In genomic region chr1:205593967-205594366, GRCh38 we compare ENCODE assay signal across 15 cellular contexts. TPM values are rescaled to one million over a fixed set of nuclear protein-coding genes. Genes with fewer than 3 reads are reported as not detected.
DNase-seq lines count a peak whose midpoint lies in the region; ATAC-seq, FAIRE-seq and TF ChIP-seq lines count a peak whose summit lies in the region.
"Had no signal": no experiment of that assay in that cellular context is flagged by ENCODE, and none has a peak within 500 bp of the region (broad histone marks: within the 10 kb centered on the region; RNA-seq: fewer than 3 reads in every experiment).

No MANE protein-coding gene starts in this region.

- H2BK5ac ChIP-seq in trophoblast cell (ENCODE audit: low read depth, low read length, poor library complexity), result no peak overlapping the region

- no peaks in the 10 kb centered on the region for H3K27me3 Mint-ChIP-seq in activated T-cell treated with anti-CD3 and anti-CD28 coated beads, Interleukin-2, amount 50 U/mL, for 24 hours

- 44% methylated on average over 6 of the region's 6 CpGs for WGBS in GM12878 (ENCODE audit: insufficient coverage, insufficient replicate concordance, low lambda C conversion rate, missing lambda C conversion rate)
- no CpG with 5 or more reads among the region's 6 CpGs for WGBS in trophoblast cell (ENCODE audit: extremely low coverage, insufficient coverage, insufficient read length)
- WGBS in thyroid gland, 2 donors, result 51 to 69% methylated on average over 6 of the region's 6 CpGs

- RAD21 ChIA-PET in GM12878 (lab: Charles Lee; ENCODE audit: unreplicated experiment), result interaction anchor here (0.6 to 11.8 kb wide), 20 partner anchors 10 to 276 kb away, joined by 3 to 452 read pairs (median 8); partner anchors contain the start of genes ELK4 and NUCKS1

- TF ChIP-seq CTCF in GM12878 (IDR thresholded peaks at IDR 0.05 in 2 of 3, conservative IDR thresholded peaks at IDR 0.05 in 1 of 3; ENCODE audit: control insufficient read depth in 2 of 3, extremely low read depth in 1 of 3, insufficient read depth in 1 of 3, low read depth in 3 of 3, low read length in 3 of 3) (no peak), thyroid gland (IDR thresholded peaks at IDR 0.05) (no peak)

- H3K4me3 ChIP-seq in GM12878 (peak overlapping the region; percentile 46), trophoblast cell (ENCODE audit: low read depth, low read length) (no peak overlapping the region), thyroid gland (replicated peaks in 1 of 3) (no peak overlapping the region)

- SMC1A ChIA-PET in GM12878 (lab: Charles Lee; ENCODE audit: uncharacterized antibody, unreplicated experiment), result interaction anchor here (0.6 to 11.9 kb wide), 25 partner anchors 7 to 384 kb away, joined by 3 to 415 read pairs (median 7); partner anchors contain the start of gene ELK4

- H2BK120ac ChIP-seq in trophoblast cell (ENCODE audit: insufficient read depth, low read length, poor library complexity), result no peak overlapping the region

- TF ChIP-seq POLR2A in GM12878 (IDR thresholded peaks at IDR 0.05; ENCODE audit: low read depth, low read length) (peak; percentile 54), thyroid gland (IDR thresholded peaks at IDR 0.05) (no peak)

- H3K9ac ChIP-seq in GM12878 (ENCODE audit: control insufficient read depth, insufficient read depth, low read length), result peak overlapping the region; percentile 42
- no peak overlapping the region for H3K9ac ChIP-seq in trophoblast cell (ENCODE audit: low read length)
- H3K9ac ChIP-seq: KMS-11 had no signal

- peaks cover 41% of the 10 kb centered on the region for H3K4me1 Mint-ChIP-seq in activated T-cell treated with anti-CD3 and anti-CD28 coated beads, Interleukin-2, amount 50 U/mL, for 24 hours (ENCODE audit: low read depth)

- in situ Hi-C loops in GM12878 (cut with MboI), result loop anchor here (5.0 kb wide), 1 partner anchor 63 kb away; no protein-coding TSS in a partner anchor

- H3K14ac ChIP-seq in trophoblast cell (ENCODE audit: low read length), result no peak overlapping the region

- H3K36me3 ChIP-seq in GM12878 (ENCODE audit: control insufficient read depth in 2 of 2, insufficient read depth in 2 of 2, low read length in 1 of 2) (peaks cover 0 to 8% of the 10 kb centered on the region in 2 experiments; a peak in 2 of 4 replicates), trophoblast cell (ENCODE audit: control insufficient read depth in 1 of 2, insufficient read depth in 2 of 2, low read length in 2 of 2) (peaks cover 2 to 5% of the 10 kb centered on the region in 2 experiments), thyroid gland (no peaks in the 10 kb centered on the region)

- no peak overlapping the region for H4K91ac ChIP-seq in trophoblast cell (ENCODE audit: low read depth, low read length)

- no peak for TF ChIP-seq RAD21 in GM12878 (IDR thresholded peaks at IDR 0.05; ENCODE audit: insufficient read depth, low read depth, low read length)

- H3K9me3 Mint-ChIP-seq in activated T-cell treated with anti-CD3 and anti-CD28 coated beads, Interleukin-2, amount 50 U/mL, for 24 hours, result no peaks in the 10 kb centered on the region

- H2BK12ac ChIP-seq in trophoblast cell (ENCODE audit: low read length), result no peak overlapping the region

- TF ChIP-seq EP300 in GM12878 (IDR thresholded peaks at IDR 0.05; ENCODE audit: borderline replicate concordance in 1 of 2, control insufficient read depth in 1 of 2, low read depth in 2 of 2, low read length in 2 of 2), result no peak

- peaks cover 38% of the 10 kb centered on the region for H3K4me1 ChIP-seq in GM12878 (ENCODE audit: control insufficient read depth, insufficient read depth, low read length)
- H3K4me1 ChIP-seq in trophoblast cell (ENCODE audit: control insufficient read depth in 1 of 2, insufficient read depth in 2 of 2, low read length in 2 of 2), result peaks cover 0 to 3% of the 10 kb centered on the region in 2 experiments
- H3K4me1 ChIP-seq in thyroid gland, result peaks cover 0 to 8% of the 10 kb centered on the region in 2 donors

- H3K79me1 ChIP-seq in trophoblast cell (ENCODE audit: low read length), result no peaks in the 10 kb centered on the region

- no peak overlapping the region for H3K23ac ChIP-seq in trophoblast cell (ENCODE audit: low read length)

- no peaks in the 10 kb centered on the region for H4K20me1 ChIP-seq in GM12878 (ENCODE audit: control insufficient read depth, insufficient read depth)

- H3K27ac ChIP-seq in GM12878 (ENCODE audit: control insufficient read depth, insufficient read depth), result peak overlapping the region; percentile 71
- H3K27ac ChIP-seq in trophoblast cell (ENCODE audit: low read depth, low read length), result no peak overlapping the region
- no peak overlapping the region for H3K27ac ChIP-seq in thyroid gland
- H3K27ac ChIP-seq: KMS-11 had no signal

- no peak overlapping the region for H3K18ac ChIP-seq in trophoblast cell (ENCODE audit: low read length)

- peak overlapping the region; percentile 58 for H3K4me3 Mint-ChIP-seq in activated T-cell treated with anti-CD3 and anti-CD28 coated beads, Interleukin-2, amount 50 U/mL, for 24 hours

- CTCF ChIA-PET in GM12878 (lab: Yijun Ruan, JAX), result interaction anchor here (0.8 to 12.3 kb wide), 15 partner anchors 13 to 383 kb away, joined by 3 to 575 read pairs (median 11); partner anchors contain the start of gene ELK4

- no peak overlapping the region for H4K8ac ChIP-seq in trophoblast cell (ENCODE audit: low read depth, low read length)

- intact Hi-C loops in GM12878 (cut with micrococcal nuclease; ENCODE audit: unreplicated experiment) (loop anchor here (5.0 kb wide), 2 partner anchors 67 to 383 kb away; no protein-coding TSS in a partner anchor), thyroid gland (cut with DNase I) (loop anchor here (5.0 kb wide), 1 partner anchor 38 kb away; the partner anchor contains the start of gene ELK4)

- POLR2A ChIA-PET in GM12878 (lab: Charles Lee), result interaction anchor here (0.6 to 6.5 kb wide), 15 partner anchors 8 to 181 kb away, joined by 3 to 80 read pairs (median 4); partner anchors contain the start of genes ELK4 and RAB29

- peak overlapping the region; percentile 84 for H3K27ac Mint-ChIP-seq in activated T-cell treated with anti-CD3 and anti-CD28 coated beads, Interleukin-2, amount 50 U/mL, for 24 hours

- DNase-seq in activated T-cell treated with anti-CD3 and anti-CD28 coated beads, Interleukin-2, amount 50 U/mL, for 24 hours, result no peak
- DNase-seq in activated T-cell treated with anti-CD3 and anti-CD28 coated beads for 4 hours, result no peak
- no peak for DNase-seq in GM12878 (ENCODE audit: low read depth, low spot score)
- DNase-seq in trophoblast cell, result no peak
- DNase-seq in thyroid gland, result no peak
- no peak for DNase-seq in NCI-H82 (lab: John Stamatoyannopoulos, UW)
- no peak for DNase-seq in AG20443 (ENCODE audit: low spot score)
- DNase-seq: effector CD4-positive, alpha-beta T cell; kidney glomerular epithelial cell; NCI-H187; nucleus accumbens had no signal

- no peak overlapping the region for H3K4ac ChIP-seq in trophoblast cell (ENCODE audit: low read depth, low read length)

- H3K79me2 ChIP-seq in GM12878 (ENCODE audit: control insufficient read depth, insufficient read depth, low read length) (peaks cover 7% of the 10 kb centered on the region), trophoblast cell (ENCODE audit: control insufficient read depth, insufficient read depth, low read length, poor library complexity) (no peaks in the 10 kb centered on the region)

- H3K9me3 ChIP-seq in GM12878 (replicated peaks; ENCODE audit: control insufficient read depth, insufficient read depth, low read length) (no peaks in the 10 kb centered on the region), trophoblast cell (ENCODE audit: insufficient read depth, low read depth, low read length) (peaks cover 2% of the 10 kb centered on the region), thyroid gland (no peaks in the 10 kb centered on the region)

- peak overlapping the region; percentile 25 for H2AK5ac ChIP-seq in trophoblast cell (ENCODE audit: low read length)

- FAIRE-seq in GM12878 (lab: Jason Lieb, UNC), result no peak
- FAIRE-seq: frontal cortex, G401.6 had no signal

- peak overlapping the region; percentile 96 for H3K4me2 ChIP-seq in GM12878 (ENCODE audit: control insufficient read depth, insufficient read depth)
- H3K4me2 ChIP-seq in trophoblast cell (ENCODE audit: low read length), result no peak overlapping the region
- H3K4me2 ChIP-seq: KMS-11 had no signal

- no peak overlapping the region; the same call in 1 of the 2 replicates for H2AFZ ChIP-seq in GM12878 (ENCODE audit: control insufficient read depth, low read depth, low read length)
- no peak overlapping the region for H2AFZ ChIP-seq in trophoblast cell (ENCODE audit: insufficient read depth, low read length, poor library complexity)

- ATAC-seq in HG03432 (IDR thresholded peaks at IDR 0.05; ENCODE audit: unreplicated experiment) (peak; percentile 8), GM12878 (peak; percentile 1; the same call in 1 of the 3 replicates)

- H3K36me3 Mint-ChIP-seq in activated T-cell treated with anti-CD3 and anti-CD28 coated beads, Interleukin-2, amount 50 U/mL, for 24 hours (ENCODE audit: low read depth), result peaks cover 38% of the 10 kb centered on the region

- BruUV-seq in GM12878 (replicated peaks; lab: Mats Ljungman, UMichigan), result no TSS peak

- H3K27me3 ChIP-seq in GM12878 (replicated peaks in 1 of 2; ENCODE audit: control insufficient read depth in 2 of 2, insufficient read depth in 2 of 2, low read length in 1 of 2), result no peaks in the 10 kb centered on the region
- no peaks in the 10 kb centered on the region for H3K27me3 ChIP-seq in trophoblast cell (ENCODE audit: insufficient read depth, low read length)
- no peaks in the 10 kb centered on the region for H3K27me3 ChIP-seq in thyroid gland

- H4K12ac ChIP-seq in trophoblast cell (ENCODE audit: low read depth, low read length), result no peak overlapping the region

RNA-seq across cellular contexts. Expression of gene ELK4, which starts 37.8 kb away (rescaled TPM):
- 64.5 and 67.4 TPM in 2 replicates for total RNA-seq in GM12878 (2013; cell fraction: nucleolus; rRNA removed)
- total RNA-seq in GM12878 (2014; rRNA removed), result 20.1 and 22.5 TPM in 2 replicates
- 36.2 and 39.0 TPM in 2 replicates for total RNA-seq in GM12878 (2014; rRNA removed; fragmentation: Illumina TruSeq; extraction: Trizol)
- 70.7 and 71.5 TPM in 2 replicates for total RNA-seq in GM12878 (2021)
- 12.2 TPM for polyA plus RNA-seq in GM12878 (2011; ENCODE audit: low read depth)
- 21.8 and 27.6 TPM in 2 replicates for polyA plus RNA-seq in GM12878 (2011; rRNA removed)
- polyA plus RNA-seq in GM12878 (2011; cell fraction: cytosol; rRNA removed), result 8.6 and 10.9 TPM in 2 replicates
- polyA plus RNA-seq in GM12878 (2011; cell fraction: nucleus; rRNA removed), result 14.3 and 15.4 TPM in 2 replicates
- 16.3 and 17.6 TPM in 2 replicates for polyA plus RNA-seq in GM12878 (2012)
- polyA plus RNA-seq in GM12878 (2014; fragmentation: Illumina TruSeq; extraction: Trizol), result 24.6 and 32.2 TPM in 2 replicates
- 10 to 100 TPM in 1 of 2 experiments, 1 to 10 TPM in 1; 5.2 to 11.9 TPM for polyA plus RNA-seq in GM12878 (2014; fragmentation: Nextera tagmentation; extraction: Ambion mirVana)
- polyA plus RNA-seq in GM12878 (2014; rRNA removed), result 13.6 and 16.8 TPM in 2 replicates
- polyA plus RNA-seq in GM12878 (2016; fragmentation: Nextera tagmentation; extraction: Ambion mirVana), result 1 to 10 TPM; 6.5 to 8.7 TPM
- 23.1 and 23.6 TPM in 2 replicates for polyA minus RNA-seq in GM12878 (2011; rRNA and poly(A)+ RNA removed)
- polyA minus RNA-seq in GM12878 (2011; cell fraction: cytosol; rRNA and poly(A)+ RNA removed), result 14.8 and 18.2 TPM in 2 replicates
- 5.7 and 11.3 TPM in 2 replicates for polyA minus RNA-seq in GM12878 (2011; cell fraction: nucleus; rRNA and poly(A)+ RNA removed)
- 8.0 and 8.1 TPM in 2 replicates for polyA plus RNA-seq in trophoblast cell (2013)
- 10 to 100 TPM; 18.0 to 33.9 (median 28.4) TPM for total RNA-seq in thyroid gland
